Comparison of ENCODE assay signal across 8 cellular contexts in the genomic region with DNA sequence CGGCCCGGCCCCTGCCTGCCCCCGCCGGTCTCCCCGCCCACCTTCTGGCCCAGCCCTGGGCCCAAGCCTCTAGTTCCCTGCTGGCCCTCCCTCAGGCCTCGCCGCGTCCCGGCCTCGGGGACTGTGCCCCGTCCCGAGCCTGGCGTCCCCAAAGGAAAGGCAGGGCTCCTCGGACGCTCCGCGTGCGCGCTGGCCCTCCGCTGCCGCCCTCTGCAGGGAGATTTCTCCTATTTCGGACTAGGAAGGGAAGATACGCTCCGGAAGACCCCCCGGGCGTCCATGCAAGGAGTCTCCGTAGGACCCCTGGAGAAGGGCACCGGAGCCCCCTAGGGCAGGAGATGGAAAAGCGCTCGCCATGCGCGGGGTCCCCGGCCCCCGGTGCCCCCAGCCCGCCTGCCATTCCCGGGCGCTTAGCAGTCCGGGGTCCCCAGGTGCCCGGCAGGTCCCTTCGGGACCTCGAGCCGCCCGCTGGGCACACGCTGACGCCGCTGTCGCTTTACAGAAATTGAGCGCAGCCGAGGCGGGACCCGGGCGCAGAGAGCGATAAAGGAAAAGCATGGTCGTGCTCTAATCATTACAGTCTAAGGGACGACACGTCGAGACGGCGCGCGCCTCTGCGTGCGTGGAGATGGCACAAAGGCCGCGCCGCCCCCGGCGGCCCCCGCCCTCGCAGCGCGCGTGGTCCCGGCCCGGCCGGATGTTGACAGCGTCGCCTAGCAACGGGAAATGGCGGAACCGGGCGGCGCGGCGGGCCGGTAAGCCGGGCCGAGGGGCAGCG. TPM values are rescaled to one million over a fixed set of nuclear protein-coding genes. Genes with fewer than 3 reads are reported as not detected.
DNase-seq lines count a peak whose midpoint lies in the region; ATAC-seq and TF ChIP-seq lines count a peak whose summit lies in the region.

A gene with protein sequence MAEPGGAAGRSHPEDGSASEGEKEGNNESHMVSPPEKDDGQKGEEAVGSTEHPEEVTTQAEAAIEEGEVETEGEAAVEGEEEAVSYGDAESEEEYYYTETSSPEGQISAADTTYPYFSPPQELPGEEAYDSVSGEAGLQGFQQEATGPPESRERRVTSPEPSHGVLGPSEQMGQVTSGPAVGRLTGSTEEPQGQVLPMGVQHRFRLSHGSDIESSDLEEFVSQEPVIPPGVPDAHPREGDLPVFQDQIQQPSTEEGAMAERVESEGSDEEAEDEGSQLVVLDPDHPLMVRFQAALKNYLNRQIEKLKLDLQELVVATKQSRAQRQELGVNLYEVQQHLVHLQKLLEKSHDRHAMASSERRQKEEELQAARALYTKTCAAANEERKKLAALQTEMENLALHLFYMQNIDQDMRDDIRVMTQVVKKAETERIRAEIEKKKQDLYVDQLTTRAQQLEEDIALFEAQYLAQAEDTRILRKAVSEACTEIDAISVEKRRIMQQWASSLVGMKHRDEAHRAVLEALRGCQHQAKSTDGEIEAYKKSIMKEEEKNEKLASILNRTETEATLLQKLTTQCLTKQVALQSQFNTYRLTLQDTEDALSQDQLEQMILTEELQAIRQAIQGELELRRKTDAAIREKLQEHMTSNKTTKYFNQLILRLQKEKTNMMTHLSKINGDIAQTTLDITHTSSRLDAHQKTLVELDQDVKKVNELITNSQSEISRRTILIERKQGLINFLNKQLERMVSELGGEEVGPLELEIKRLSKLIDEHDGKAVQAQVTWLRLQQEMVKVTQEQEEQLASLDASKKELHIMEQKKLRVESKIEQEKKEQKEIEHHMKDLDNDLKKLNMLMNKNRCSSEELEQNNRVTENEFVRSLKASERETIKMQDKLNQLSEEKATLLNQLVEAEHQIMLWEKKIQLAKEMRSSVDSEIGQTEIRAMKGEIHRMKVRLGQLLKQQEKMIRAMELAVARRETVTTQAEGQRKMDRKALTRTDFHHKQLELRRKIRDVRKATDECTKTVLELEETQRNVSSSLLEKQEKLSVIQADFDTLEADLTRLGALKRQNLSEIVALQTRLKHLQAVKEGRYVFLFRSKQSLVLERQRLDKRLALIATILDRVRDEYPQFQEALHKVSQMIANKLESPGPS (plus strand): TSS at position 706 of the 778 bp plus-strand sequence. CDS start 21 bp downstream, at position 727.

- no peaks in the 10 kb centered on the region for H3K36me3 Mint-ChIP-seq in activated naive CD8-positive, alpha-beta T cell treated with anti-CD3 and anti-CD28 coated beads, Interleukin-2, amount 50 U/mL, for 24 hours (ENCODE audit: low read depth)

- H4K12ac ChIP-seq in trophoblast cell (ENCODE audit: low read depth, low read length): peak within 1 kb of the TSS; percentile 49

- H3K27me3 ChIP-seq in SU-DHL-6 (ENCODE audit: low read length) (peaks cover 4% of the 10 kb centered on the region; the same call in 1 of the 2 replicates), heart left ventricle (peaks cover 0 to 9% (median 0%) of the 10 kb centered on the region in 9 donors), trophoblast cell (ENCODE audit: insufficient read depth, low read length) (no peaks in the 10 kb centered on the region), transverse colon (no peaks in the 10 kb centered on the region)

- H3K27ac ChIP-seq in SU-DHL-6 (ENCODE audit: low read depth, low read length) (no peak within 1 kb of the TSS), heart left ventricle (peak within 1 kb of the TSS; percentile 82 to 96 (median 88)), trophoblast cell (ENCODE audit: low read depth, low read length) (peak within 1 kb of the TSS; percentile 58), transverse colon (peak within 1 kb of the TSS; percentile 91 to 97 (median 92))

- H3K9me3 ChIP-seq in SU-DHL-6 (ENCODE audit: insufficient read depth, low read length): no peaks in the 10 kb centered on the region
- no peaks in the 10 kb centered on the region for H3K9me3 ChIP-seq in heart left ventricle
- no peaks in the 10 kb centered on the region for H3K9me3 ChIP-seq in trophoblast cell (ENCODE audit: insufficient read depth, low read depth, low read length)
- H3K9me3 ChIP-seq in transverse colon: no peaks in the 10 kb centered on the region

- H3K18ac ChIP-seq in trophoblast cell (ENCODE audit: low read length): peak within 1 kb of the TSS; percentile 93

- peak within 1 kb of the TSS; percentile 82 for H4K8ac ChIP-seq in trophoblast cell (ENCODE audit: low read depth, low read length)

- no peaks in the 10 kb centered on the region for H3K9me3 Mint-ChIP-seq in activated naive CD8-positive, alpha-beta T cell treated with anti-CD3 and anti-CD28 coated beads, Interleukin-2, amount 50 U/mL, for 24 hours

- H2BK5ac ChIP-seq in trophoblast cell (ENCODE audit: low read depth, low read length, poor library complexity): peak within 1 kb of the TSS; percentile 39

- H3K27me3 Mint-ChIP-seq in activated naive CD8-positive, alpha-beta T cell treated with anti-CD3 and anti-CD28 coated beads, Interleukin-2, amount 50 U/mL, for 24 hours: peaks cover 16% of the 10 kb centered on the region

- TF ChIP-seq CTCF in AG10803 (conservative IDR thresholded peaks at IDR 0.05; ENCODE audit: low read length) (0 out of 2 replicates have a peak, but pooled peaks have one; percentile 6), SU-DHL-6 (IDR thresholded peaks at IDR 0.05; ENCODE audit: insufficient read depth, low read length, poor library complexity, severe bottlenecking) (no peak), heart left ventricle (IDR thresholded peaks at IDR 0.05) (peak in 3 of 12 donors; percentile 24 to 39 (median 28)), transverse colon (IDR thresholded peaks at IDR 0.05) (peak in 1 of 5 experiments; percentile 12)

- intact Hi-C loops in heart left ventricle (cut with DNase I) (loop anchor here in 3 of 10 donors (1.0 to 10.0 kb wide), 3 partner anchors 28 to 49 kb away; no protein-coding TSS in a partner anchor), transverse colon (cut with DNase I; ENCODE audit: low total_unique reads) (no loop called here)

- H4K91ac ChIP-seq in trophoblast cell (ENCODE audit: low read depth, low read length): peak within 1 kb of the TSS; percentile 74

- in situ Hi-C loops in transverse colon (cut with MboI; ENCODE audit: low pct_ligation_motif_present in 1 of 4, low pct_unique_long_range_greater_than_20kb in 1 of 4, low sequenced_read_pairs in 3 of 4): no loop called here

- H2AK5ac ChIP-seq in trophoblast cell (ENCODE audit: low read length): no peak within 1 kb of the TSS

- peak in 1 of 2 donors; percentile 33 for TF ChIP-seq POLR2A in heart left ventricle (IDR thresholded peaks at IDR 0.05)
- peak; percentile 60 for TF ChIP-seq POLR2A in transverse colon (IDR thresholded peaks at IDR 0.05)

- H2BK12ac ChIP-seq in trophoblast cell (ENCODE audit: low read length): no peak within 1 kb of the TSS

- DNase-seq in AG10803 (ENCODE audit: low read depth) (peak; percentile 72), NAMALWA (ENCODE audit: low spot score) (peak; percentile 70), heart left ventricle (peak; percentile 88 to 92 (median 90)), trophoblast cell (peak; percentile 83 to 92), transverse colon (peak; percentile 87)
- DNase-seq in activated naive CD8-positive, alpha-beta T cell treated with anti-CD3 and anti-CD28 coated beads, Interleukin-2, amount 50 U/mL, for 24 hours: peak; percentile 80

- H3K79me2 ChIP-seq in SU-DHL-6 (ENCODE audit: insufficient read depth, low read length) (no peaks in the 10 kb centered on the region), trophoblast cell (ENCODE audit: control insufficient read depth, insufficient read depth, low read length, poor library complexity) (peaks cover 4% of the 10 kb centered on the region)

- H3F3A ChIP-seq in SU-DHL-6 (ENCODE audit: insufficient read depth): no peaks in the 10 kb centered on the region; the same call in 1 of the 2 replicates

- WGBS in heart left ventricle, 4 donors: 0 to 1% (median 0%) methylated on average over 39 to 89 of the region's 89 CpGs
- no CpG with 5 or more reads among the region's 89 CpGs for WGBS in trophoblast cell (ENCODE audit: extremely low coverage, insufficient coverage, insufficient read length)
- 0% methylated on average over 38 of the region's 89 CpGs; no CpG with 5 or more reads in 1 of the 2 donors for WGBS in transverse colon (ENCODE audit: low coverage in 1 of 2), 2 donors

- peak within 1 kb of the TSS; percentile 72 for H3K27ac Mint-ChIP-seq in activated naive CD8-positive, alpha-beta T cell treated with anti-CD3 and anti-CD28 coated beads, Interleukin-2, amount 50 U/mL, for 24 hours

- peak; percentile 7 for ATAC-seq in GM19397 (IDR thresholded peaks at IDR 0.05; ENCODE audit: unreplicated experiment)
- ATAC-seq in activated naive CD8-positive, alpha-beta T cell treated with anti-CD3 and anti-CD28 coated beads, Interleukin-2, amount 50 U/mL, for 24 hours: peak; percentile 81
- ATAC-seq in heart left ventricle: peak; percentile 89 to 96 (median 96)

- peak within 1 kb of the TSS; percentile 34; the same call in 1 of the 2 replicates for H3K9ac ChIP-seq in SU-DHL-6 (ENCODE audit: low read length)
- peak within 1 kb of the TSS; percentile 95 for H3K9ac ChIP-seq in trophoblast cell (ENCODE audit: low read length)

- H3K9me2 ChIP-seq in SU-DHL-6 (replicated peaks; ENCODE audit: insufficient read depth, low read length): no peaks in the 10 kb centered on the region

- TF ChIP-seq EP300 in transverse colon (IDR thresholded peaks at IDR 0.05; ENCODE audit: low read depth): no peak

- peak within 1 kb of the TSS; percentile 88 for H3K4ac ChIP-seq in trophoblast cell (ENCODE audit: low read depth, low read length)

- peak within 1 kb of the TSS; percentile 89 for H3K14ac ChIP-seq in trophoblast cell (ENCODE audit: low read length)

- H3K36me3 ChIP-seq in SU-DHL-6 (ENCODE audit: low read length) (no peaks in the 10 kb centered on the region), heart left ventricle (peaks cover 0 to 9% (median 0%) of the 10 kb centered on the region in 9 donors), trophoblast cell (ENCODE audit: control insufficient read depth in 1 of 2, insufficient read depth in 2 of 2, low read length in 2 of 2) (peaks cover 2 to 5% of the 10 kb centered on the region in 2 experiments), transverse colon (no peaks in the 10 kb centered on the region)

- H3K4me1 Mint-ChIP-seq in activated naive CD8-positive, alpha-beta T cell treated with anti-CD3 and anti-CD28 coated beads, Interleukin-2, amount 50 U/mL, for 24 hours: peaks cover 14% of the 10 kb centered on the region

- H3K79me1 ChIP-seq in trophoblast cell (ENCODE audit: low read length): peaks cover 12% of the 10 kb centered on the region

- H2AFZ ChIP-seq in SU-DHL-6 (ENCODE audit: low read depth, low read length, severe bottlenecking) (peak within 1 kb of the TSS; percentile 18), trophoblast cell (ENCODE audit: insufficient read depth, low read length, poor library complexity) (peak within 1 kb of the TSS; percentile 92)

- no peak within 1 kb of the TSS for H3K23ac ChIP-seq in trophoblast cell (ENCODE audit: low read length)

- H3K4me1 ChIP-seq in heart left ventricle (peaks cover 0 to 28% (median 9%) of the 10 kb centered on the region in 12 donors), trophoblast cell (ENCODE audit: control insufficient read depth in 1 of 2, insufficient read depth in 2 of 2, low read length in 2 of 2) (peaks cover 2 to 3% of the 10 kb centered on the region in 2 experiments), transverse colon (peaks cover 5 to 30% (median 18%) of the 10 kb centered on the region in 4 donors)

- H3K4me3 ChIP-seq in AG10803 (ENCODE audit: low read length) (peak within 1 kb of the TSS; percentile 89), SU-DHL-6 (ENCODE audit: insufficient read depth, low read length, poor library complexity, severe bottlenecking) (peak within 1 kb of the TSS; percentile 36), heart left ventricle (peak within 1 kb of the TSS; percentile 55 to 95 (median 84)), trophoblast cell (ENCODE audit: low read depth, low read length) (peak within 1 kb of the TSS; percentile 92), transverse colon (peak within 1 kb of the TSS; percentile 46 to 87 (median 66))

- peak within 1 kb of the TSS; percentile 46 for H2BK120ac ChIP-seq in trophoblast cell (ENCODE audit: insufficient read depth, low read length, poor library complexity)

- H4K20me1 ChIP-seq in SU-DHL-6 (ENCODE audit: low read depth, low read length): no peaks in the 10 kb centered on the region

- H3K4me3 Mint-ChIP-seq in activated naive CD8-positive, alpha-beta T cell treated with anti-CD3 and anti-CD28 coated beads, Interleukin-2, amount 50 U/mL, for 24 hours: peak within 1 kb of the TSS; percentile 89

- H3K4me2 ChIP-seq in SU-DHL-6 (ENCODE audit: low read depth, low read length, poor library complexity, severe bottlenecking): peak within 1 kb of the TSS; percentile 45
- H3K4me2 ChIP-seq in trophoblast cell (ENCODE audit: low read length): peak within 1 kb of the TSS; percentile 100

RNA-seq across cellular contexts. Expression of the gene that starts here (rescaled TPM):
- total RNA-seq in heart left ventricle (1 to 10 TPM; 2.4 to 9.0 (median 5.9) TPM), transverse colon (1 to 10 TPM in 3 of 4 donors, under 1 TPM in 1; 0.75 to 2.8 (median 2.0) TPM)
- polyA plus RNA-seq in heart left ventricle: 1 to 10 TPM; 2.7 to 6.1 TPM
- polyA plus RNA-seq in trophoblast cell (2013): 1.3 TPM in 2 replicates

Comparison
In these comparisons a context has a peak if more than half of its experiments do, and no peak if none do; other contexts are left out.
1. H3K4me3 ChIP-seq: peak in every context shown above with its lines; median percentile 92 in trophoblast cell; 89 in AG10803; 84 in heart left ventricle; 66 in transverse colon; 36 in SU-DHL-6.
2. ATAC-seq: peak in every context shown above with its lines; median percentile 96 in heart left ventricle; 81 in activated naive CD8-positive, alpha-beta T cell treated with anti-CD3 and anti-CD28 coated beads, Interleukin-2, amount 50 U/mL, for 24 hours; 7 in GM19397.